ENCODE assay signal across 8 cellular contexts in the genomic region with DNA sequence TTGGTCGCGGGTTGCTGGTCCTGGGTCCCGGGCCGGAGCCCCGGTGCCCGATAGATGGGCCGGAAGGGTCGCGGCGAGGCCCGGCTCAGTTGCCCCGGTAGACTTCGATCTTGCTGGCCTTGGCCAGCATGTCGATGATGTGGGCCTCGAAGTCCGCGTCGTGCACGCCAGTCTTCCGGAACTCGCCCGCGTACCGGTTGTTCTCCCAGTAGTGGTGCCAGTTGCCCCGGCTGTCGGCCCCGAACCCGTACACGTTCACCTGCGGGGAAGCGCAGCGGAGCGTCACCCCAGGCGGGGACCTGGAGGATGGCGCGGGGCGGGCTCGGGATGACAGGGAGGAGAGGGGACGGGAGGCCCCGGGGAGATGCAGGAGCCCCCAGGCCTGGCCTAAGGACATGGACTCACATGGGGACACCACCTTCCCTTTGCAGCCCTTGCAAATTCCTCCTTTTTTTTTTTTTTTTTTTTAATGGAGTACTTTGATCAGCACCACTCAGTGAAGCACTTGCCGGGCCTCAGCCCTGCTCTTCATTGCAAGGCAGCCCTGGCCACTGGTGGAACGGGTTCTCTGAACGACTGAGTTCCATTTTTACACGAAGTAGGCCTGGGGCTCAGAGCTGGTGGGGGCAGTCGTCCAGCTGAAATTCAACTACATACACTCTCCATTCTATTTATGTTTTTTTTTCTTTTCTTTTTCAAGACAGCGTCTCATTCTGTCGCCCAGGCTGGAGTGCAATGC. TPM values are rescaled to one million over a fixed set of nuclear protein-coding genes. Genes with fewer than 3 reads are reported as not detected.
A peak's percentile ranks its signal among the peaks of the same experiment; 100 is the strongest.
DNase-seq lines count a peak whose midpoint lies in the region; ATAC-seq and TF ChIP-seq lines count a peak whose summit lies in the region.

No MANE protein-coding gene starts in this region.

- no peak overlapping the region for H2BK120ac ChIP-seq in H9 (ENCODE audit: low read depth, low read length, poor library complexity, severe bottlenecking)

- ATAC-seq in left colon (peak; percentile 45), HG02610 (IDR thresholded peaks at IDR 0.05; ENCODE audit: unreplicated experiment) (no peak)

- H3K14ac ChIP-seq in H9 (ENCODE audit: insufficient read depth, low read length): no peak overlapping the region; the same call in 1 of the 2 replicates

- intact Hi-C loops in adrenal gland (cut with DNase I): loop anchor here in 1 of 2 donors (5.0 kb wide), 1 partner anchor 56 kb away; the partner anchor contains the start of gene ST3GAL2
- intact Hi-C loops in left colon (cut with DNase I, micrococcal nuclease): no loop called here
- intact Hi-C loops in thyroid gland (cut with DNase I): loop anchor here (5.0 kb wide), 1 partner anchor 71 kb away; the partner anchor contains the start of gene FCSK

- H3K4ac ChIP-seq in H9 (ENCODE audit: low read depth, low read length): no peak overlapping the region

- H3K4me3 Mint-ChIP-seq in H9: peak overlapping the region; percentile 93 to 98

- H3K79me2 ChIP-seq in H9 (ENCODE audit: insufficient read depth, low read length): no peaks in the 10 kb centered on the region

- H3K4me1 Mint-ChIP-seq in H9: peaks cover 0 to 15% of the 10 kb centered on the region in 2 experiments; a peak in 2 of 4 replicates

- H3T11ph ChIP-seq in H9 (ENCODE audit: low read length): no peak overlapping the region

- H3K27ac ChIP-seq in H9 (ENCODE audit: insufficient read length, low read depth, low read length) (no peak overlapping the region), adrenal gland (peak overlapping the region in 2 of 5 donors; percentile 65 to 69), thyroid gland (peak overlapping the region in 2 of 3 donors; percentile 6 to 53)

- H3K9me3 ChIP-seq in H9 (ENCODE audit: control insufficient read depth, low read depth, low read length): no peaks in the 10 kb centered on the region
- no peaks in the 10 kb centered on the region for H3K9me3 ChIP-seq in adrenal gland (replicated peaks in 1 of 3)
- no peaks in the 10 kb centered on the region for H3K9me3 ChIP-seq in thyroid gland

- H4K20me1 ChIP-seq in H9 (ENCODE audit: control insufficient read depth, insufficient read depth, insufficient read length): no peaks in the 10 kb centered on the region

- H4K91ac ChIP-seq in H9 (ENCODE audit: insufficient read length, low read depth, low read length): no peak overlapping the region

- CTCF ChIA-PET in AG04449 (lab: Yijun Ruan, JAX): interaction anchor here (1.7 to 2.5 kb wide), 3 partner anchors 11 to 272 kb away, joined by 6 to 11 read pairs (median 7); no protein-coding TSS in a partner anchor

- peak overlapping the region; percentile 72 for H3K18ac ChIP-seq in H9 (ENCODE audit: insufficient read length, low read depth, low read length)

- H3K4me2 ChIP-seq in H9 (ENCODE audit: insufficient read depth, insufficient read length, low read length): peak overlapping the region; percentile 72

- no peak overlapping the region for H2AFZ ChIP-seq in H9 (ENCODE audit: low read length)

- peak overlapping the region; percentile 57 for H3K4me3 ChIP-seq in AG04449 (ENCODE audit: low read depth, low read length)
- peak overlapping the region in 2 of 4 donors; percentile 28 to 71 for H3K4me3 ChIP-seq in adrenal gland
- peak overlapping the region; percentile 2 to 69 (median 47) for H3K4me3 ChIP-seq in thyroid gland (replicated peaks in 1 of 3)

- POLR2A ChIA-PET in AG04449 (lab: Yijun Ruan, JAX): interaction anchor here (0.6 to 2.7 kb wide), 19 partner anchors 10 to 1164 kb away, joined by 3 to 20 read pairs (median 4); partner anchors contain the start of genes COG4, FCSK and ST3GAL2

- peak overlapping the region in 2 of 3 experiments; percentile 78 to 94; a peak in 5 of 7 replicates for H3K27ac Mint-ChIP-seq in H9

- no peaks in the 10 kb centered on the region for H3K27me3 ChIP-seq in H9 (ENCODE audit: insufficient read depth, low read length)
- no peaks in the 10 kb centered on the region for H3K27me3 ChIP-seq in adrenal gland
- H3K27me3 ChIP-seq in thyroid gland: no peaks in the 10 kb centered on the region

- H3K23me2 ChIP-seq in H9 (ENCODE audit: insufficient read length, low read depth, low read length, poor library complexity, severe bottlenecking): peaks cover 6% of the 10 kb centered on the region

- H4K8ac ChIP-seq in H9 (replicated peaks; ENCODE audit: insufficient read length, low read depth, low read length): no peak overlapping the region

- H3K27me3 Mint-ChIP-seq in H9 (ENCODE audit: low read depth): no peaks in the 10 kb centered on the region

- no CpG with 5 or more reads among the region's 47 CpGs for WGBS in H9 (ENCODE audit: extremely low coverage, insufficient read length, low lambda C conversion rate)
- 21 to 41% (median 27%) methylated on average over 22 to 47 of the region's 47 CpGs for WGBS in adrenal gland, 4 donors
- 36% methylated on average over 12 to 18 of the region's 47 CpGs for WGBS in thyroid gland, 2 donors

- H3K56ac ChIP-seq in H9 (ENCODE audit: insufficient read length, low read depth, low read length): no peak overlapping the region

- DNase-seq in AG04449 (ENCODE audit: low read depth, low spot score) (no peak), H9 (no peak), adrenal gland (no peak), left colon (no peak), thyroid gland (peak; percentile 18 to 41), SIG-M5 (lab: John Stamatoyannopoulos, UW) (no peak), SHP77 treated with DMSO at 0.1 percent for 48 hours (lab: John Stamatoyannopoulos, UW) (no peak)

- TF ChIP-seq CTCF in AG04449 (IDR thresholded peaks at IDR 0.05; ENCODE audit: insufficient read depth, low read length, missing control alignments) (no peak), H9 (conservative IDR thresholded peaks at IDR 0.05) (no peak), adrenal gland (IDR thresholded peaks at IDR 0.05) (no peak), thyroid gland (IDR thresholded peaks at IDR 0.05) (no peak)

- peaks cover 15 to 54% (median 33%) of the 10 kb centered on the region in 3 experiments; a peak in 6 of 7 replicates for H3K36me3 Mint-ChIP-seq in H9 (ENCODE audit: insufficient read depth in 1 of 3, low read depth in 3 of 3)

- TF ChIP-seq POLR2A in adrenal gland (IDR thresholded peaks at IDR 0.05) (peak; percentile 24 to 25), thyroid gland (IDR thresholded peaks at IDR 0.05) (peak in 1 of 2 donors; percentile 11)

- no peak overlapping the region for H2BK12ac ChIP-seq in H9 (ENCODE audit: insufficient read length, low read depth, low read length)

- H2AK5ac ChIP-seq in H9 (ENCODE audit: insufficient read length, low read length): no peak overlapping the region

- no peaks in the 10 kb centered on the region; a peak in 1 of 5 replicates for H3K9me3 Mint-ChIP-seq in H9

- H3K9ac ChIP-seq in H9 (ENCODE audit: extremely low read depth, insufficient read length, low read length): peak overlapping the region; percentile 58

- no peak overlapping the region for H4K5ac ChIP-seq in H9 (ENCODE audit: insufficient read length, low read depth, low read length)

- H3K79me1 ChIP-seq in H9 (ENCODE audit: insufficient read depth, low read depth, low read length, poor library complexity, severe bottlenecking): no peaks in the 10 kb centered on the region

- no peak overlapping the region for H2BK20ac ChIP-seq in H9 (ENCODE audit: low read depth, low read length, poor library complexity, severe bottlenecking)

- H3K4me1 ChIP-seq in H9 (ENCODE audit: insufficient read depth, low read length) (no peaks in the 10 kb centered on the region; the same call in 1 of the 2 replicates), adrenal gland (replicated peaks in 1 of 2) (peaks cover 8 to 18% of the 10 kb centered on the region in 2 donors), thyroid gland (peaks cover 8 to 10% of the 10 kb centered on the region in 2 donors)

- H2BK15ac ChIP-seq in H9 (ENCODE audit: low read depth, low read length): no peak overlapping the region

- H3K23ac ChIP-seq in H9 (ENCODE audit: insufficient read length, low read depth, low read length): no peak overlapping the region

- H2BK5ac ChIP-seq in H9 (ENCODE audit: insufficient read length, low read length): no peak overlapping the region

- H3K36me3 ChIP-seq in adrenal gland (replicated peaks in 1 of 2) (peaks cover 0 to 13% of the 10 kb centered on the region in 2 donors), thyroid gland (no peaks in the 10 kb centered on the region)

RNA-seq across cellular contexts. Expression of gene DDX19A, which starts 35.1 kb away (rescaled TPM):
- 57.1 and 59.4 TPM in 2 replicates for total RNA-seq in H9 (2021)
- total RNA-seq in adrenal gland: 10 to 100 TPM; 31.1 to 64.8 (median 42.3) TPM
- polyA plus RNA-seq in adrenal gland: 10 to 100 TPM; 14.6 to 55.5 (median 14.9) TPM
- 10 to 100 TPM; 16.1 to 19.0 TPM for total RNA-seq in left colon
- 100 to 1,000 TPM in 1 of 4 donors, 10 to 100 TPM in 3; 52.5 to 100 (median 66.1) TPM for total RNA-seq in thyroid gland

RNA-seq across cellular contexts. Expression of gene ST3GAL2, which starts 57.1 kb away (rescaled TPM):
- total RNA-seq in H9 (2021) (45.9 and 49.0 TPM in 2 replicates), adrenal gland (10 to 100 TPM; 18.0 to 30.8 (median 27.6) TPM), left colon (1 to 10 TPM; 6.0 to 8.7 TPM), thyroid gland (10 to 100 TPM; 11.2 to 17.4 (median 11.8) TPM)
- 10 to 100 TPM in 1 of 3 donors, 1 to 10 TPM in 2; 5.3 to 12.3 (median 8.0) TPM for polyA plus RNA-seq in adrenal gland

Comparison
In these comparisons a context has a peak if more than half of its experiments do, and no peak if none do; other contexts are left out.
1. DNase-seq: peak in thyroid gland (2 of 2); none in AG04449 (single experiment), H9 (single experiment), adrenal gland (0 of 7), left colon (0 of 2), SIG-M5 (single experiment) and SHP77 treated with DMSO at 0.1 percent for 48 hours (single experiment).